Comparison of ENCODE assay signal across 12 cellular contexts in the genomic region with DNA sequence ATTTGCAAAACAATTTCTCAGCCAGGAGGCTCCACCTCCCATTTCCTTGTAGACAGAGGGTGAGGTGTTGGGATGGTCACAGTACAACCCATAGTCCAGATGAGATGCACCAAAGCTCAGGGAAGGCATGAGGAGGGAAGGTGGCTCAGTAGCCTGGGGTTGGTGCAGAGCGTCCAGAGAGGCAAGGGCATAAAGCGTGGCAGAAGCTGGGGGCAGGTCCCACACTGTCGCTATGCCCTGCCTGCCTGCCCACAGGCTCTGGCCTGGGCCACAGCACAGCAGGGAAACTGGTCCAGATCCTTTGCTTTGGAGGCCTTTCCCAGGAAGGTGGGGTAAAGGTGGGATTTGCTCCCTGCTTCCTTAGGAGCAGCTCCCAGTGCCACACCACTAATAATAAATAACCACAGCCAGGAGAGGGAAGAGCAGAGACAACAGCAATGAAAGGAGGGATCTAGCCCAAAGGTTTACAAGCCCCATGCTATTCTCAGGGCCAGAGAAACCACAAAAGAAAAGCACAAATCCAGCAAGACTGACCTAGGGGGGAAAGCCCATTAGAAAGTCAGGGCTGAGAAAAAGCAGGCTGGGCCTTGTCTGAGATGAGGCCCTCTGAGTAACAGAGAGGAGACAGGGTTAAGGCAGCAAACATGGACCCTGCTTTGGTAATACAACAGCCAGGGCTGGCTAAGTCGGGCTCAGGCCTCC. TPM values are rescaled to one million over a fixed set of nuclear protein-coding genes. Genes with fewer than 3 reads are reported as not detected.
DNase-seq lines count a peak whose midpoint lies in the region; ATAC-seq and TF ChIP-seq lines count a peak whose summit lies in the region.
"Had no signal": no experiment of that assay in that cellular context is flagged by ENCODE, and none has a peak within 500 bp of the region (broad histone marks: within the 10 kb centered on the region; RNA-seq: fewer than 3 reads in every experiment).

No MANE protein-coding gene starts in this region.

- H3K4me3 ChIP-seq in mesendoderm (ENCODE audit: low read length) (no peak overlapping the region), suprapubic skin (no peak overlapping the region)

- no peak overlapping the region for H2BK5ac ChIP-seq in mesendoderm (ENCODE audit: low read length)

- no peak overlapping the region for H4K5ac ChIP-seq in mesendoderm (ENCODE audit: low read length)

- H3K27ac ChIP-seq in angular gyrus (ENCODE audit: low read depth, low read length) (peak overlapping the region; percentile 46), mesendoderm (ENCODE audit: low read depth, low read length) (peak overlapping the region; percentile 53), suprapubic skin (peak overlapping the region; percentile 93)
- H3K27ac ChIP-seq in CD4-positive, alpha-beta T cell (ENCODE audit: low read depth, low read length), result no peak overlapping the region

- no peak overlapping the region for H2AK5ac ChIP-seq in mesendoderm (ENCODE audit: low read length)

- H3K27me3 ChIP-seq in mesendoderm (ENCODE audit: insufficient read depth, low read length, poor library complexity) (no peaks in the 10 kb centered on the region), suprapubic skin (no peaks in the 10 kb centered on the region)
- no peaks in the 10 kb centered on the region for H3K27me3 ChIP-seq in CD4-positive, alpha-beta T cell (ENCODE audit: control insufficient read depth, insufficient read depth, low read length)

- intact Hi-C loops in CD4-positive, alpha-beta T cell (cut with DNase I, micrococcal nuclease), result no loop called here

- H3K27ac Mint-ChIP-seq in activated T-cell treated with anti-CD3 and anti-CD28 coated beads, Interleukin-2, amount 50 U/mL, for 24 hours, result peak overlapping the region; percentile 64
- no peak overlapping the region for H3K27ac Mint-ChIP-seq in CD4-positive, alpha-beta T cell

- peaks cover 5% of the 10 kb centered on the region for H3K4me1 ChIP-seq in mesendoderm (ENCODE audit: control insufficient read depth, low read depth, low read length)
- H3K4me1 ChIP-seq in suprapubic skin, result peaks cover 71% of the 10 kb centered on the region

- TF ChIP-seq POLR2A in suprapubic skin (IDR thresholded peaks at IDR 0.05) (no peak), erythroblast (IDR thresholded peaks at IDR 0.05; ENCODE audit: low read length) (no peak)

- peaks cover 10% of the 10 kb centered on the region for H3K36me3 Mint-ChIP-seq in activated T-cell treated with anti-CD3 and anti-CD28 coated beads, Interleukin-2, amount 50 U/mL, for 24 hours (ENCODE audit: low read depth)
- H3K36me3 Mint-ChIP-seq in activated T-cell treated with anti-CD3 and anti-CD28 coated beads, Interleukin-2, amount 50 U/mL, for 4 hours (ENCODE audit: insufficient read depth), result peaks cover 43% of the 10 kb centered on the region
- H3K36me3 Mint-ChIP-seq in CD4-positive, alpha-beta T cell (ENCODE audit: low read depth), result peaks cover 14% of the 10 kb centered on the region

- no peaks in the 10 kb centered on the region for H3K27me3 Mint-ChIP-seq in activated T-cell treated with anti-CD3 and anti-CD28 coated beads, Interleukin-2, amount 50 U/mL, for 24 hours
- H3K27me3 Mint-ChIP-seq in activated T-cell treated with anti-CD3 and anti-CD28 coated beads, Interleukin-2, amount 50 U/mL, for 4 hours (ENCODE audit: low read depth), result no peaks in the 10 kb centered on the region
- H3K27me3 Mint-ChIP-seq in CD4-positive, alpha-beta T cell, result no peaks in the 10 kb centered on the region
- H3K27me3 Mint-ChIP-seq: central memory CD8-positive, alpha-beta T cell had no signal

- no peak overlapping the region for H2BK15ac ChIP-seq in mesendoderm (replicated peaks; ENCODE audit: low read depth)

- H3K9me3 ChIP-seq in suprapubic skin, result no peaks in the 10 kb centered on the region
- no peaks in the 10 kb centered on the region for H3K9me3 ChIP-seq in CD4-positive, alpha-beta T cell (ENCODE audit: control insufficient read depth, low read length)

- no peak for TF ChIP-seq EP300 in suprapubic skin (IDR thresholded peaks at IDR 0.05)

- TF ChIP-seq CTCF in suprapubic skin (IDR thresholded peaks at IDR 0.05), result no peak
- no peak for TF ChIP-seq CTCF in CD4-positive, alpha-beta T cell (IDR thresholded peaks at IDR 0.05)

- ATAC-seq in activated T-cell treated with anti-CD3 and anti-CD28 coated beads, Interleukin-2, amount 50 U/mL, for 4 hours, result no peak
- no peak for ATAC-seq in CD4-positive, alpha-beta T cell (ENCODE audit: poor library complexity)
- no peak for ATAC-seq in GM21737 (IDR thresholded peaks at IDR 0.05; ENCODE audit: unreplicated experiment)

- POLR2A ChIA-PET in CD4-positive, alpha-beta T cell (lab: Charles Lee), result interaction anchor here (5.0 kb wide), 1 partner anchor 196 kb away, joined by 26 read pairs; the partner anchor contains the start of gene TAF7

- H3K36me3 ChIP-seq in mesendoderm (ENCODE audit: control insufficient read depth, insufficient read depth, low read length) (peaks cover 2% of the 10 kb centered on the region), suprapubic skin (peaks cover 30% of the 10 kb centered on the region)

- H3K56ac ChIP-seq in mesendoderm (ENCODE audit: low read length), result peak overlapping the region; percentile 28

- no peak overlapping the region for H3K23ac ChIP-seq in mesendoderm (ENCODE audit: low read length)

- no peak overlapping the region for H4K8ac ChIP-seq in mesendoderm (ENCODE audit: low read depth, low read length)

- no peaks in the 10 kb centered on the region for H3K79me1 ChIP-seq in mesendoderm (ENCODE audit: low read length)

- H3K4me1 Mint-ChIP-seq in activated T-cell treated with anti-CD3 and anti-CD28 coated beads, Interleukin-2, amount 50 U/mL, for 24 hours (ENCODE audit: low read depth), result peaks cover 53% of the 10 kb centered on the region
- H3K4me1 Mint-ChIP-seq in activated T-cell treated with anti-CD3 and anti-CD28 coated beads, Interleukin-2, amount 50 U/mL, for 4 hours (ENCODE audit: low read depth), result peaks cover 44% of the 10 kb centered on the region
- peaks cover 21% of the 10 kb centered on the region for H3K4me1 Mint-ChIP-seq in CD4-positive, alpha-beta T cell (ENCODE audit: low read depth)

- H2BK120ac ChIP-seq in mesendoderm (ENCODE audit: low read depth, low read length), result no peak overlapping the region

- CTCF ChIA-PET in CD4-positive, alpha-beta T cell (lab: Charles Lee), result interaction anchor here (1.2 to 3.6 kb wide), 4 partner anchors 8 to 119 kb away, joined by 3 to 19 read pairs (median 5); partner anchors contain the start of genes PCDHGA10 and PCDHGB5

- no peak overlapping the region for H3K4me2 ChIP-seq in mesendoderm (ENCODE audit: low read length)

- no peak for DNase-seq in activated T-cell treated with anti-CD3 and anti-CD28 coated beads, Interleukin-2, amount 50 U/mL, for 24 hours
- no peak for DNase-seq in activated T-cell treated with anti-CD3 and anti-CD28 coated beads, Interleukin-2, amount 50 U/mL, for 4 hours
- DNase-seq in mesendoderm (no peak), suprapubic skin (ENCODE audit: low spot score in 2 of 2) (no peak), erythroblast (lab: John Stamatoyannopoulos, UW) (no peak)
- DNase-seq in CD4-positive, alpha-beta T cell, result no peak
- DNase-seq: NCI-H2171, SIG-M5 had no signal

- no peak overlapping the region for H3K18ac ChIP-seq in mesendoderm (ENCODE audit: low read length)

- no CpG with 5 or more reads among the region's 4 CpGs for whole genome bisulfite sequencing in mesendoderm (ENCODE audit: extremely low coverage, insufficient coverage, low lambda C conversion rate)
- WGBS in suprapubic skin, result 79% methylated on average over 4 of the region's 4 CpGs

- no peaks in the 10 kb centered on the region for H3K79me2 ChIP-seq in mesendoderm (ENCODE audit: control insufficient read depth, insufficient read depth, low read length)

- H3K9me3 Mint-ChIP-seq in activated T-cell treated with anti-CD3 and anti-CD28 coated beads, Interleukin-2, amount 50 U/mL, for 24 hours, result no peaks in the 10 kb centered on the region
- H3K9me3 Mint-ChIP-seq in activated T-cell treated with anti-CD3 and anti-CD28 coated beads, Interleukin-2, amount 50 U/mL, for 4 hours, result no peaks in the 10 kb centered on the region
- H3K9me3 Mint-ChIP-seq in CD4-positive, alpha-beta T cell, result no peaks in the 10 kb centered on the region
- H3K9me3 Mint-ChIP-seq: central memory CD8-positive, alpha-beta T cell had no signal

- H3K4ac ChIP-seq in mesendoderm (ENCODE audit: low read depth, low read length), result no peak overlapping the region

- no peak overlapping the region for H3K4me3 Mint-ChIP-seq in activated T-cell treated with anti-CD3 and anti-CD28 coated beads, Interleukin-2, amount 50 U/mL, for 24 hours
- H3K4me3 Mint-ChIP-seq in activated T-cell treated with anti-CD3 and anti-CD28 coated beads, Interleukin-2, amount 50 U/mL, for 4 hours, result no peak overlapping the region
- no peak overlapping the region for H3K4me3 Mint-ChIP-seq in CD4-positive, alpha-beta T cell
- H3K4me3 Mint-ChIP-seq: central memory CD8-positive, alpha-beta T cell had no signal

- H3K9ac ChIP-seq in mesendoderm (ENCODE audit: low read length), result no peak overlapping the region

RNA-seq across cellular contexts. Expression of gene PCDHGC5, which starts 27.2 kb away (rescaled TPM):
- not detected for total RNA-seq in activated T-cell treated with anti-CD3 and anti-CD28 coated beads, Interleukin-2, amount 50 U/mL, for 4 hours
- 0.08 TPM for polyA plus RNA-seq in mesendoderm (2013, experiment 1 of 2)
- polyA plus RNA-seq in mesendoderm (2013, experiment 2 of 2), result 0.11 TPM
- 10 to 100 TPM in 1 of 4 donors, 1 to 10 TPM in 3; 1.6 to 10.5 (median 3.2) TPM for total RNA-seq in suprapubic skin
- not detected for total RNA-seq in CD4-positive, alpha-beta T cell
- total RNA-seq: activated CD8-positive, alpha-beta memory T cell treated with anti-CD3 and anti-CD28 coated beads for 36 hours had no signal

RNA-seq across cellular contexts. Expression of gene PCDHGC4, which starts 31.3 kb away (rescaled TPM):
- not detected for total RNA-seq in activated T-cell treated with anti-CD3 and anti-CD28 coated beads, Interleukin-2, amount 50 U/mL, for 4 hours
- polyA plus RNA-seq in mesendoderm (2013, experiment 1 of 2), result 2.0 TPM
- polyA plus RNA-seq in mesendoderm (2013, experiment 2 of 2), result 1.8 TPM
- total RNA-seq in suprapubic skin, result 10 to 100 TPM in 3 of 4 donors, 1 to 10 TPM in 1; 2.7 to 30.6 (median 15.0) TPM
- total RNA-seq in CD4-positive, alpha-beta T cell, result not detected
- total RNA-seq: activated CD8-positive, alpha-beta memory T cell treated with anti-CD3 and anti-CD28 coated beads for 36 hours had no signal

RNA-seq across cellular contexts. Expression of gene PCDHGC3, which starts 40.3 kb away (rescaled TPM):
- under 1 TPM; 0.22 to 0.55 (median 0.48) TPM for total RNA-seq in activated T-cell treated with anti-CD3 and anti-CD28 coated beads, Interleukin-2, amount 50 U/mL, for 4 hours
- polyA plus RNA-seq in mesendoderm (2013, experiment 1 of 2), result 24.0 TPM
- polyA plus RNA-seq in mesendoderm (2013, experiment 2 of 2), result 23.6 TPM
- total RNA-seq in suprapubic skin, result 10 to 100 TPM; 30.0 to 73.4 (median 60.4) TPM
- total RNA-seq in CD4-positive, alpha-beta T cell, result not detected

Comparison
In these comparisons a context has a peak if more than half of its experiments do, and no peak if none do; other contexts are left out.
1. RNA of gene PCDHGC3, which starts 40.3 kb away (total RNA-seq): 30.0 to 73.4 TPM in suprapubic skin; 0.22 to 0.55 TPM in activated T-cell treated with anti-CD3 and anti-CD28 coated beads, Interleukin-2, amount 50 U/mL, for 4 hours and not detected in CD4-positive, alpha-beta T cell; every median in the first group is over 10 times any median in the second.